21 cellular contexts compared by ENCODE assay signal in the genomic region with DNA sequence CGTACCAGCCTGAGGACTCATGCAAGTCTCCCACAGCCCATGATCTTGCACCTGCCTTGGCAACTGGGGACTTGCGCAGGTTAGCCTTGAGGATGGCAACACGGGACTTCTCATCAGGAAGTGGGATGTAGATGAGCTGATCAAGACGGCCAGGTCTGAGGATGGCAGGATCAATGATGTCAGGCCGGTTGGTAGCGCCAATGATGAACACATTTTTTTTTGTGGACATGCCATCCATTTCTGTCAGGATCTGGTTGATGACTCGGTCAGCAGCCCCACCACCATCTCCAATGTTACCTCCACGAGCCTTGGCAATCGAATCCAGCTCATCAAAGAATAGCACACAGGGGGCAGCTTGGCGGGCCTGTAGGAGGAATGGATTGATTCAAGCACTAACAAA.
"Had no signal": no experiment of that assay in that cellular context is flagged by ENCODE, and none has a peak within 500 bp of the region (broad histone marks: within the 10 kb centered on the region; RNA-seq: fewer than 3 reads in every experiment).

No MANE protein-coding gene starts in this region.

- H3K27ac Mint-ChIP-seq: endodermal cell had no signal

- DNase-seq: effector CD4-positive, alpha-beta T cell; endodermal cell; heart left ventricle; hippocampal formation; left colon; left ventricle myocardium superior; mesendoderm; naive B cell; sigmoid colon; stimulated activated CD4-positive, alpha-beta T cell treated with anti-CD3 and anti-CD28 coated beads, Interleukin-2, amount 100 ng/mL, for 24 hours; stimulated activated CD4-positive, alpha-beta T cell treated with anti-CD3 and anti-CD28 coated beads, Interleukin-4, amount 100 ng/mL, for 4 hours; stimulated activated naive B cell treated with anti-CD40 and anti-IgM and Interleukin-4, amounts not matched to agents 10 μg/mL and 1 μg/mL and 100 μg/mL, for 72 hours; stimulated activated naive CD8-positive, alpha-beta T cell treated with anti-CD3 and anti-CD28 coated beads, Interleukin-15, amount 100 ng/mL, for 72 hours; testis had no signal

- H3K27me3 Mint-ChIP-seq: naive B cell; stimulated activated naive B cell treated with anti-CD40 and anti-IgM and Interleukin-4, amounts not matched to agents 10 μg/mL and 1 μg/mL and 100 μg/mL, for 72 hours; stimulated activated naive CD8-positive, alpha-beta T cell treated with anti-CD3 and anti-CD28 coated beads, Interleukin-15, amount 100 ng/mL, for 72 hours had no signal

- H3K27me3 ChIP-seq: heart left ventricle, sigmoid colon, testis, tibial nerve had no signal

- H3K27ac ChIP-seq: coronary artery, heart left ventricle, sigmoid colon, skin epidermis, testis, tibial nerve had no signal

- H3K4me1 Mint-ChIP-seq: endodermal cell, neural crest cell had no signal

- H3K4me3 Mint-ChIP-seq: endodermal cell; naive B cell; neural crest cell; stimulated activated naive B cell treated with anti-CD40 and anti-IgM and Interleukin-4, amounts not matched to agents 10 μg/mL and 1 μg/mL and 100 μg/mL, for 72 hours; stimulated activated naive CD8-positive, alpha-beta T cell treated with anti-CD3 and anti-CD28 coated beads, Interleukin-15, amount 100 ng/mL, for 72 hours had no signal

- H3K4me3 ChIP-seq: coronary artery, heart left ventricle, lung, sigmoid colon, skin epidermis, testis, tibial nerve had no signal

- H3K9me3 ChIP-seq: heart left ventricle, sigmoid colon, testis, tibial nerve had no signal

- H3K4me1 ChIP-seq: heart left ventricle, sigmoid colon, testis, tibial nerve had no signal

- ATAC-seq: esophagus mucosa; heart left ventricle; left colon; left ventricle myocardium superior; stimulated activated naive B cell treated with anti-CD40 and anti-IgM and Interleukin-4, amounts not matched to agents 10 μg/mL and 1 μg/mL and 100 μg/mL, for 72 hours; stimulated activated naive CD8-positive, alpha-beta T cell treated with anti-CD3 and anti-CD28 coated beads, Interleukin-15, amount 100 ng/mL, for 72 hours had no signal

- FAIRE-seq: frontal cortex had no signal

- H3K9me3 Mint-ChIP-seq: endodermal cell; naive B cell; neural crest cell; stimulated activated naive B cell treated with anti-CD40 and anti-IgM and Interleukin-4, amounts not matched to agents 10 μg/mL and 1 μg/mL and 100 μg/mL, for 72 hours; stimulated activated naive CD8-positive, alpha-beta T cell treated with anti-CD3 and anti-CD28 coated beads, Interleukin-15, amount 100 ng/mL, for 72 hours had no signal
